Comparison of ENCODE assay signal across 16 cellular contexts in genomic region chr2:45104429-45104828, GRCh38.
DNase-seq lines count a peak whose midpoint lies in the region; ATAC-seq, FAIRE-seq and TF ChIP-seq lines count a peak whose summit lies in the region.
"Had no signal": no experiment of that assay in that cellular context is flagged by ENCODE, and none has a peak within 500 bp of the region (broad histone marks: within the 10 kb centered on the region; RNA-seq: fewer than 3 reads in every experiment).

No MANE protein-coding gene starts in this region.

- H3K4me2 ChIP-seq in GM23338 (no peak overlapping the region), OCI-LY7 (ENCODE audit: low read length) (no peak overlapping the region), H1 (ENCODE audit: insufficient read depth in 1 of 2, low read depth in 2 of 2, low read length in 2 of 2) (no peak overlapping the region), mesenchymal stem cell (ENCODE audit: low read length, poor library complexity, severe bottlenecking) (no peak overlapping the region)
- H3K4me2 ChIP-seq: BLaER1 had no signal

- CTCF ChIA-PET in OCI-LY7 (lab: Charles Lee; ENCODE audit: unreplicated experiment), result no interaction called here
- CTCF ChIA-PET in H1 (lab: Charles Lee; ENCODE audit: partially characterized antibody), result interaction anchor here (0.6 to 1.8 kb wide), 6 partner anchors 14 to 657 kb away, joined by 3 to 8 read pairs (median 3); no protein-coding TSS in a partner anchor

- no peak overlapping the region for H4K5ac ChIP-seq in H1 (ENCODE audit: insufficient read length, low read depth, low read length)

- H3K4ac ChIP-seq in H1 (replicated peaks; ENCODE audit: insufficient read length, low read depth, low read length) (no peak overlapping the region), mesenchymal stem cell (ENCODE audit: low read depth in 1 of 2, low read length in 2 of 2) (no peak overlapping the region)

- TF ChIP-seq CTCF in GM23338 (conservative IDR thresholded peaks at IDR 0.05; ENCODE audit: low read depth in 2 of 2) (peak in 1 of 2 experiments; percentile 14; a peak in 1 of 4 replicates), OCI-LY7 (conservative IDR thresholded peaks at IDR 0.05; ENCODE audit: low read length) (no peak), H1 (IDR thresholded peaks at IDR 0.05; ENCODE audit: control extremely low read depth in 1 of 3, insufficient read depth in 1 of 3, low read depth in 1 of 3, low read length in 3 of 3) (peak in 1 of 3 experiments; percentile 17; a peak in 1 of 4 replicates)

- BruUV-seq in OCI-LY7 (replicated peaks; lab: Mats Ljungman, UMichigan), result no TSS peak

- POLR2A ChIA-PET in OCI-LY7 (lab: Charles Lee), result interaction anchor here (1.3 kb wide), 1 partner anchor 10 kb away, joined by 5 read pairs; no protein-coding TSS in a partner anchor
- POLR2A ChIA-PET in H1 (lab: Charles Lee; ENCODE audit: partially characterized antibody), result interaction anchor here (1.0 kb wide), 1 partner anchor 153 kb away, joined by 3 read pairs; no protein-coding TSS in a partner anchor

- H2AFZ ChIP-seq in GM23338 (no peak overlapping the region), OCI-LY7 (ENCODE audit: low read length) (0 out of 2 replicates have a peak overlapping the region, but pooled peaks have one; percentile 49), H1 (ENCODE audit: low read length) (no peak overlapping the region), mesenchymal stem cell (ENCODE audit: low read depth, low read length) (no peak overlapping the region)

- H4K8ac ChIP-seq in H1 (ENCODE audit: extremely low read depth, insufficient read depth, low read length) (no peak overlapping the region), mesenchymal stem cell (ENCODE audit: low read length) (no peak overlapping the region)

- intact Hi-C loops in OCI-LY7 (cut with micrococcal nuclease; ENCODE audit: unreplicated experiment), result no loop called here

- H3K14ac ChIP-seq in H1 (ENCODE audit: insufficient read length), result no peak overlapping the region
- H3K14ac ChIP-seq in mesenchymal stem cell (ENCODE audit: low read length in 2 of 2), result no peak overlapping the region

- DNase-seq in GM23338 (ENCODE audit: low spot score), result no peak
- DNase-seq in OCI-LY7 (ENCODE audit: low spot score), result no peak
- DNase-seq in H1 (ENCODE audit: low read depth in 1 of 2, low spot score in 2 of 2), result no peak
- DNase-seq in mesenchymal stem cell, result no peak
- DNase-seq in MG63, result no peak
- no peak for DNase-seq in GOT3 (lab: John Stamatoyannopoulos, UW)
- DNase-seq: 8988T; CD4-positive, alpha-beta memory T cell; DMS79 treated with DMSO at 0.1 percent for 48 hours; GF-D8 had no signal

- no peak overlapping the region for H3K4me3 Mint-ChIP-seq in GM23338
- H3K4me3 Mint-ChIP-seq: CD14-positive monocyte; CD4-positive, alpha-beta memory T cell; IgD-negative memory B cell had no signal

- no peak overlapping the region for H3K23ac ChIP-seq in H1 (ENCODE audit: insufficient read length)
- no peak overlapping the region for H3K23ac ChIP-seq in mesenchymal stem cell (ENCODE audit: low read length in 2 of 2)

- H3K4me3 ChIP-seq in GM23338, result no peak overlapping the region
- H3K4me3 ChIP-seq in OCI-LY7 (ENCODE audit: low read depth, low read length, poor library complexity, severe bottlenecking), result no peak overlapping the region
- H3K4me3 ChIP-seq in H1 (ENCODE audit: extremely low read depth in 1 of 4, insufficient read depth in 2 of 4, low read depth in 3 of 4, low read length in 4 of 4), result no peak overlapping the region
- no peak overlapping the region for H3K4me3 ChIP-seq in mesenchymal stem cell (ENCODE audit: insufficient read depth in 1 of 2, low read depth in 1 of 2, low read length in 2 of 2)
- no peak overlapping the region for H3K4me3 ChIP-seq in MG63
- H3K4me3 ChIP-seq: BLaER1 had no signal

- H3K79me1 ChIP-seq in H1 (ENCODE audit: low read depth, low read length) (no peaks in the 10 kb centered on the region), mesenchymal stem cell (replicated peaks; ENCODE audit: low read length, poor library complexity, severe bottlenecking) (no peaks in the 10 kb centered on the region)

- H3K27me3 Mint-ChIP-seq in GM23338 (ENCODE audit: insufficient read depth, low read depth, poor library complexity), result no peaks in the 10 kb centered on the region

- H3K18ac ChIP-seq in H1 (ENCODE audit: extremely low read depth, low read length) (no peak overlapping the region), mesenchymal stem cell (ENCODE audit: low read depth in 1 of 2, low read length in 2 of 2) (no peak overlapping the region)

- WGBS in H1 (ENCODE audit: extremely low coverage in 1 of 2, insufficient coverage in 1 of 2, insufficient read length in 1 of 2, insufficient replicate concordance in 2 of 2, low coverage in 1 of 2, low lambda C conversion rate in 2 of 2, missing lambda C conversion rate in 1 of 2), 2 experiments, result 90% methylated on average over 3 of the region's 3 CpGs; no CpG with 5 or more reads in 1 of the 2 experiments
- WGBS in mesenchymal stem cell, result 74% methylated on average over 3 of the region's 3 CpGs

- H3K9me3 ChIP-seq in OCI-LY7 (ENCODE audit: low read length) (no peaks in the 10 kb centered on the region; the same call in 1 of the 2 replicates), H1 (ENCODE audit: insufficient read depth in 2 of 2, low read depth in 1 of 2, low read length in 1 of 2) (no peaks in the 10 kb centered on the region), mesenchymal stem cell (ENCODE audit: control insufficient read depth, low read length) (no peaks in the 10 kb centered on the region), MG63 (no peaks in the 10 kb centered on the region)

- peaks cover 3% of the 10 kb centered on the region; the same call in 1 of the 3 replicates for H3K4me1 Mint-ChIP-seq in GM23338
- H3K4me1 Mint-ChIP-seq: CD14-positive monocyte; CD4-positive, alpha-beta memory T cell; IgD-negative memory B cell had no signal

- H3K9ac ChIP-seq in H1 (replicated peaks in 1 of 4; ENCODE audit: extremely low read depth in 1 of 4, low read depth in 3 of 4, low read length in 3 of 4) (no peak overlapping the region), mesenchymal stem cell (ENCODE audit: low read length) (no peak overlapping the region)
- H3K9ac ChIP-seq: BLaER1 had no signal

- H3K4me1 ChIP-seq in GM23338 (ENCODE audit: insufficient read depth), result no peaks in the 10 kb centered on the region
- H3K4me1 ChIP-seq in OCI-LY7 (ENCODE audit: insufficient read depth, low read length, poor library complexity, severe bottlenecking), result peaks cover 4% of the 10 kb centered on the region
- no peaks in the 10 kb centered on the region for H3K4me1 ChIP-seq in H1 (replicated peaks in 1 of 4; ENCODE audit: control insufficient read depth in 3 of 4, insufficient read depth in 4 of 4, low read length in 3 of 4)
- no peaks in the 10 kb centered on the region for H3K4me1 ChIP-seq in mesenchymal stem cell (ENCODE audit: control insufficient read depth, insufficient read depth, low read depth, low read length)
- H3K4me1 ChIP-seq: BLaER1 had no signal

- no peak overlapping the region for H4K91ac ChIP-seq in H1 (replicated peaks; ENCODE audit: insufficient read length, low read length)
- no peak overlapping the region for H4K91ac ChIP-seq in mesenchymal stem cell (ENCODE audit: low read length)

- TF ChIP-seq RAD21 in H1 (IDR thresholded peaks at IDR 0.05 in 1 of 2, conservative IDR thresholded peaks at IDR 0.05 in 1 of 2; ENCODE audit: low read depth in 2 of 2, low read length in 2 of 2), result no peak; a peak in 1 of 4 replicates

- H3K56ac ChIP-seq in H1 (replicated peaks; ENCODE audit: insufficient read length, low read depth, low read length), result no peak overlapping the region

- H3K27ac ChIP-seq in GM23338 (ENCODE audit: low read depth) (no peak overlapping the region), OCI-LY7 (ENCODE audit: low read depth, low read length, poor library complexity, severe bottlenecking) (no peak overlapping the region), H1 (ENCODE audit: low read depth, low read length) (no peak overlapping the region), mesenchymal stem cell (ENCODE audit: low read length, poor library complexity, severe bottlenecking) (no peak overlapping the region)
- H3K27ac ChIP-seq: BLaER1, HL-60 had no signal

- no peaks in the 10 kb centered on the region for H3K9me3 Mint-ChIP-seq in GM23338
- H3K9me3 Mint-ChIP-seq: CD14-positive monocyte had no signal

- H2BK12ac ChIP-seq in H1 (ENCODE audit: low read depth, low read length), result no peak overlapping the region
- H2BK12ac ChIP-seq in mesenchymal stem cell (ENCODE audit: low read length in 2 of 2), result no peak overlapping the region

- H2BK15ac ChIP-seq in H1 (ENCODE audit: low read length) (no peak overlapping the region), mesenchymal stem cell (ENCODE audit: low read depth, poor library complexity, severe bottlenecking) (no peak overlapping the region)

- H2AK5ac ChIP-seq in H1 (ENCODE audit: low read depth, low read length) (no peak overlapping the region), mesenchymal stem cell (ENCODE audit: low read length, severe bottlenecking) (no peak overlapping the region)

- TF ChIP-seq EP300 in H1 (IDR thresholded peaks at IDR 0.05; ENCODE audit: borderline replicate concordance in 1 of 2, low read depth in 2 of 2, low read length in 2 of 2), result no peak

- H2BK5ac ChIP-seq in H1 (ENCODE audit: low read depth, low read length), result no peak overlapping the region
- H2BK5ac ChIP-seq in mesenchymal stem cell (ENCODE audit: low read depth, low read length, poor library complexity, severe bottlenecking), result no peak overlapping the region

- ATAC-seq in GM23338, result no peak
- no peak for ATAC-seq in HG02973 (IDR thresholded peaks at IDR 0.05; ENCODE audit: unreplicated experiment)
- ATAC-seq: HCT116 had no signal

- H4K20me1 ChIP-seq in GM23338 (replicated peaks; ENCODE audit: insufficient read depth) (no peaks in the 10 kb centered on the region), OCI-LY7 (ENCODE audit: insufficient read depth, low read length) (no peaks in the 10 kb centered on the region), H1 (replicated peaks in 1 of 2; ENCODE audit: control insufficient read depth in 1 of 2, insufficient read depth in 2 of 2, low read length in 2 of 2) (no peaks in the 10 kb centered on the region)
- H4K20me1 ChIP-seq: BLaER1 had no signal

- no peak overlapping the region for H2BK120ac ChIP-seq in H1 (replicated peaks; ENCODE audit: low read depth, low read length)
- H2BK120ac ChIP-seq in mesenchymal stem cell (ENCODE audit: low read depth, low read length), result peak overlapping the region; percentile 5

- H3K27ac Mint-ChIP-seq in GM23338, result no peak overlapping the region
- H3K27ac Mint-ChIP-seq: CD14-positive monocyte; CD4-positive, alpha-beta memory T cell; IgD-negative memory B cell had no signal

- no peaks in the 10 kb centered on the region; the same call in 1 of the 2 replicates for H3K36me3 ChIP-seq in GM23338 (ENCODE audit: insufficient read depth)
- H3K36me3 ChIP-seq in OCI-LY7 (ENCODE audit: insufficient read depth, low read length), result no peaks in the 10 kb centered on the region
- no peaks in the 10 kb centered on the region for H3K36me3 ChIP-seq in H1 (ENCODE audit: control insufficient read depth in 2 of 4, insufficient read depth in 4 of 4, low read length in 3 of 4)
- no peaks in the 10 kb centered on the region for H3K36me3 ChIP-seq in mesenchymal stem cell (ENCODE audit: control insufficient read depth in 1 of 2, insufficient read depth in 2 of 2, low read depth in 1 of 2, low read length in 2 of 2)
- H3K36me3 ChIP-seq in MG63, result no peaks in the 10 kb centered on the region
- H3K36me3 ChIP-seq: BLaER1 had no signal

- H3K23me2 ChIP-seq in H1 (ENCODE audit: low read depth, low read length), result no peaks in the 10 kb centered on the region

- H2BK20ac ChIP-seq in H1 (ENCODE audit: low read length), result no peak overlapping the region

- H3K36me3 Mint-ChIP-seq in GM23338 (ENCODE audit: low read depth), result no peaks in the 10 kb centered on the region
- H3K36me3 Mint-ChIP-seq: CD14-positive monocyte; CD4-positive, alpha-beta memory T cell had no signal

- 0 out of 2 replicates have a peak, but pooled peaks cover 7% of the 10 kb centered on the region for H3K9me2 ChIP-seq in GM23338 (ENCODE audit: insufficient read depth)
- H3K9me2 ChIP-seq in OCI-LY7 (ENCODE audit: insufficient read depth, low read length), result no peaks in the 10 kb centered on the region

- TF ChIP-seq POLR2A in H1 (IDR thresholded peaks at IDR 0.05; ENCODE audit: control extremely low read depth in 1 of 2, low read depth in 2 of 2, low read length in 2 of 2), result no peak

- FAIRE-seq in H1 (lab: Jason Lieb, UNC), result no peak

- H3F3A ChIP-seq in GM23338 (replicated peaks; ENCODE audit: low read depth), result no peaks in the 10 kb centered on the region

- H3K27me3 ChIP-seq in GM23338 (ENCODE audit: insufficient read depth), result no peaks in the 10 kb centered on the region
- no peaks in the 10 kb centered on the region for H3K27me3 ChIP-seq in H1 (replicated peaks in 1 of 4; ENCODE audit: control insufficient read depth in 3 of 4, extremely low read depth in 1 of 4, insufficient read depth in 3 of 4, low read length in 3 of 4)
- H3K27me3 ChIP-seq in mesenchymal stem cell (ENCODE audit: control insufficient read depth in 1 of 2, insufficient read depth in 1 of 2, low read length in 2 of 2), result peaks cover 0 to 2% of the 10 kb centered on the region in 2 experiments
- H3K27me3 ChIP-seq in MG63, result 0 out of 2 replicates have a peak, but pooled peaks cover 2% of the 10 kb centered on the region
- H3K27me3 ChIP-seq: BLaER1 had no signal

- H3K79me2 ChIP-seq in GM23338 (replicated peaks; ENCODE audit: insufficient read depth) (no peaks in the 10 kb centered on the region), OCI-LY7 (ENCODE audit: insufficient read depth, low read depth, low read length) (no peaks in the 10 kb centered on the region), H1 (ENCODE audit: control insufficient read depth in 1 of 2, insufficient read depth in 2 of 2, low read length in 2 of 2) (no peaks in the 10 kb centered on the region)
